Comparison of ENCODE assay signal across 26 cellular contexts in genomic region chr3:9681011-9681722, GRCh38. TPM values are rescaled to one million over a fixed set of nuclear protein-coding genes. Genes with fewer than 3 reads are reported as not detected.
"Had no signal": no experiment of that assay in that cellular context is flagged by ENCODE, and none has a peak within 500 bp of the region (broad histone marks: within the 10 kb centered on the region; RNA-seq: fewer than 3 reads in every experiment).

No MANE protein-coding gene starts in this region.

- H3K9me3 Mint-ChIP-seq: natural killer cell; stimulated activated effector memory CD8-positive, alpha-beta T cell treated with anti-CD3 and anti-CD28 coated beads, Interleukin-12 subunit alpha, Interleukin-12 subunit beta, amount 100 ng/mL, for 72 hours had no signal

- DNase-seq: effector CD4-positive, alpha-beta T cell; foreskin keratinocyte; heart left ventricle; left lung; lower lobe of right lung; natural killer cell; occipital lobe; ovary; sigmoid colon; stimulated activated CD4-positive, alpha-beta T cell treated with anti-CD3 and anti-CD28 coated beads, Interleukin-2, amount 100 ng/mL, for 24 hours; stimulated activated CD4-positive, alpha-beta T cell treated with anti-CD3 and anti-CD28 coated beads, Interleukin-4, amount 100 ng/mL, for 24 hours; stimulated activated naive CD4-positive, alpha-beta T cell treated with Interleukin-2 at 50 U/mL for 16 hours; thyroid gland; trophoblast cell had no signal

- H3K36me3 ChIP-seq: ovary had no signal

- H3K27me3 ChIP-seq: dorsolateral prefrontal cortex, foreskin keratinocyte, gastroesophageal sphincter, heart left ventricle, left lung, ovary, sigmoid colon, stomach, thyroid gland, vagina had no signal

- FAIRE-seq: colon, keratinocyte had no signal

- H3K4me1 ChIP-seq: foreskin keratinocyte, gastroesophageal sphincter, left lung, lower lobe of right lung, sigmoid colon, thyroid gland, vagina had no signal

- H3K27ac Mint-ChIP-seq: progenitor cell of endocrine pancreas had no signal

- H3K27me3 Mint-ChIP-seq: progenitor cell of endocrine pancreas had no signal

- H3K27ac ChIP-seq: epithelial cell of prostate, foreskin keratinocyte, gastroesophageal sphincter, left lung, lower lobe of right lung, ovary, sigmoid colon, stomach, thyroid gland, vagina had no signal

- H3K4me3 ChIP-seq: dorsolateral prefrontal cortex, gastroesophageal sphincter, heart left ventricle, left lung, lower lobe of right lung, ovary, sigmoid colon, stomach, thyroid gland, vagina had no signal

- ATAC-seq: esophagus mucosa; foreskin keratinocyte; gastroesophageal sphincter; natural killer cell; stimulated activated effector memory CD8-positive, alpha-beta T cell treated with anti-CD3 and anti-CD28 coated beads, Interleukin-12 subunit alpha, Interleukin-12 subunit beta, amount 100 ng/mL, for 72 hours had no signal

- H3K9me3 ChIP-seq: gastroesophageal sphincter, heart left ventricle, left lung, lower lobe of right lung, ovary, sigmoid colon, stomach, thyroid gland, vagina had no signal

- H3K4me1 Mint-ChIP-seq: stimulated activated effector memory CD8-positive, alpha-beta T cell treated with anti-CD3 and anti-CD28 coated beads, Interleukin-12 subunit alpha, Interleukin-12 subunit beta, amount 100 ng/mL, for 72 hours had no signal

- H3K4me3 Mint-ChIP-seq: natural killer cell; stimulated activated effector memory CD8-positive, alpha-beta T cell treated with anti-CD3 and anti-CD28 coated beads, Interleukin-12 subunit alpha, Interleukin-12 subunit beta, amount 100 ng/mL, for 72 hours had no signal

RNA-seq across cellular contexts. Expression of gene CPNE9, which starts 22.5 kb away (rescaled TPM):
- total RNA-seq: esophagus mucosa, foreskin keratinocyte, heart left ventricle, mesenteric fat pad, ovary, stomach, thyroid gland, vagina had no signal
- polyA plus RNA-seq: fibroblast of lung, foreskin keratinocyte, keratinocyte had no signal
